In genomic region chr1:150765977-150766301, GRCh38 we compare ENCODE assay signal across 8 cellular contexts. TPM values are rescaled to one million over a fixed set of nuclear protein-coding genes. Genes with fewer than 3 reads are reported as not detected.
DNase-seq lines count a peak whose midpoint lies in the region; ATAC-seq and TF ChIP-seq lines count a peak whose summit lies in the region.
"Not testable (repeated sequence)": the region's sequence is repeated elsewhere in the genome, so short reads cannot be mapped to it uniquely, and the experiment has no call there.

No MANE protein-coding gene starts in this region.

- H3K9me3 Mint-ChIP-seq in activated CD4-positive, alpha-beta T cell treated with anti-CD3 and anti-CD28 coated beads, Interleukin-2, amount 10 ng/mL, durations not matched to agents 7 days and 5 days, result not testable (repeated sequence)

- not testable (repeated sequence) for H3K79me2 ChIP-seq in Loucy (ENCODE audit: insufficient read depth, low read length)

- not testable (repeated sequence) for H3K9me3 ChIP-seq in Loucy (ENCODE audit: insufficient read depth, low read depth, low read length); body of pancreas; left lung; skeletal muscle satellite cell (replicated peaks; ENCODE audit: low read length); vagina

- intact Hi-C loops in body of pancreas (cut with DNase I); left lung (cut with DNase I); vagina (cut with DNase I): not testable (repeated sequence)

- not testable (repeated sequence) for TF ChIP-seq CTCF in Loucy (conservative IDR thresholded peaks at IDR 0.05; ENCODE audit: low read length); body of pancreas (IDR thresholded peaks at IDR 0.05); left lung (IDR thresholded peaks at IDR 0.05); vagina (IDR thresholded peaks at IDR 0.05)

- 63 to 100% methylated on average over 1 of the region's 1 CpG for WGBS in body of pancreas, 2 donors

- H3K4me2 ChIP-seq in Loucy (ENCODE audit: low read depth, low read length, poor library complexity, severe bottlenecking) (peak overlapping the region; percentile 72), skeletal muscle satellite cell (ENCODE audit: low read length) (peak overlapping the region; percentile 53)

- POLR2A ChIA-PET in activated CD4-positive, alpha-beta T cell treated with anti-CD3 and anti-CD28 coated beads, Interleukin-2, amount 10 ng/mL, durations not matched to agents 7 days and 5 days (lab: Charles Lee), result not testable (repeated sequence)

- not testable (repeated sequence) for H3K36me3 ChIP-seq in Loucy (ENCODE audit: insufficient read depth, low read length); body of pancreas (replicated peaks in 1 of 2; ENCODE audit: insufficient read depth in 1 of 2, low read depth in 2 of 2); left lung; skeletal muscle satellite cell (ENCODE audit: insufficient read depth, low read length); vagina

- not testable (repeated sequence) for DNase-seq in activated CD4-positive, alpha-beta T cell treated with anti-CD3 and anti-CD28 coated beads, Interleukin-2, amount 10 ng/mL, durations not matched to agents 7 days and 5 days; body of pancreas; left lung; vagina (ENCODE audit: extremely low spot score in 2 of 2)

- not testable (repeated sequence) for H3K27me3 ChIP-seq in Loucy (ENCODE audit: insufficient read depth, low read length, poor library complexity, severe bottlenecking); body of pancreas; left lung; skeletal muscle satellite cell (ENCODE audit: control insufficient read depth, insufficient read depth, low read length); vagina

- CTCF ChIA-PET in activated CD4-positive, alpha-beta T cell treated with anti-CD3 and anti-CD28 coated beads, Interleukin-2, amount 10 ng/mL, durations not matched to agents 7 days and 5 days (lab: Charles Lee), result interaction anchor here (0.8 to 1.1 kb wide), 3 partner anchors 9 to 30 kb away, joined by 3 read pairs; no protein-coding TSS in a partner anchor

- H3K9me2 ChIP-seq in Loucy (replicated peaks; ENCODE audit: low read depth, low read length), result not testable (repeated sequence)

- H3K4me3 ChIP-seq in Loucy (ENCODE audit: low read length, poor library complexity, severe bottlenecking) (peak overlapping the region; percentile 69), left lung (peak overlapping the region; percentile 25 to 54), vagina (peak overlapping the region in 1 of 2 donors; percentile 35)
- not testable (repeated sequence) for H3K4me3 ChIP-seq in body of pancreas; skeletal muscle satellite cell (ENCODE audit: low read length)

- peak overlapping the region; percentile 59 for H3K9ac ChIP-seq in Loucy (ENCODE audit: low read depth, low read length, poor library complexity, severe bottlenecking)
- H3K9ac ChIP-seq in skeletal muscle satellite cell (ENCODE audit: low read depth, low read length), result not testable (repeated sequence)

- H3F3A ChIP-seq in Loucy (ENCODE audit: low read depth), result not testable (repeated sequence)

- peak overlapping the region; percentile 88 for H3K4me3 Mint-ChIP-seq in activated CD4-positive, alpha-beta T cell treated with anti-CD3 and anti-CD28 coated beads, Interleukin-2, amount 10 ng/mL, durations not matched to agents 7 days and 5 days

- not testable (repeated sequence) for H3K27me3 Mint-ChIP-seq in activated CD4-positive, alpha-beta T cell treated with anti-CD3 and anti-CD28 coated beads, Interleukin-2, amount 10 ng/mL, durations not matched to agents 7 days and 5 days

- peaks cover 32% of the 10 kb centered on the region for H3K36me3 Mint-ChIP-seq in activated CD4-positive, alpha-beta T cell treated with anti-CD3 and anti-CD28 coated beads, Interleukin-2, amount 10 ng/mL, durations not matched to agents 7 days and 5 days (ENCODE audit: low read depth)

- ATAC-seq in GM18867 (IDR thresholded peaks at IDR 0.05; ENCODE audit: unreplicated experiment), result peak; percentile 15
- peak; percentile 23 for ATAC-seq in HG02642 (IDR thresholded peaks at IDR 0.05; ENCODE audit: poor library complexity, unreplicated experiment)
- not testable (repeated sequence) for ATAC-seq in body of pancreas, left lung

- H4K20me1 ChIP-seq in Loucy (ENCODE audit: insufficient read depth, low read length, poor library complexity, severe bottlenecking), result not testable (repeated sequence)

- H2AFZ ChIP-seq in Loucy (ENCODE audit: low read length), result peak overlapping the region; percentile 98

- H3K4me1 ChIP-seq in Loucy (ENCODE audit: insufficient read depth, low read length, poor library complexity, severe bottlenecking) (peaks cover 38% of the 10 kb centered on the region), left lung (peaks cover 9 to 50% of the 10 kb centered on the region in 2 donors), skeletal muscle satellite cell (ENCODE audit: control insufficient read depth, insufficient read depth, low read length) (peaks cover 11% of the 10 kb centered on the region)
- H3K4me1 ChIP-seq in body of pancreas, vagina: not testable (repeated sequence)

- H3K27ac ChIP-seq in body of pancreas (peak overlapping the region in 3 of 4 donors; percentile 57 to 74 (median 66)), left lung (peak overlapping the region; percentile 81 to 97), vagina (peak overlapping the region; percentile 49)

- peak overlapping the region; percentile 92 for H3K27ac Mint-ChIP-seq in activated CD4-positive, alpha-beta T cell treated with anti-CD3 and anti-CD28 coated beads, Interleukin-2, amount 10 ng/mL, durations not matched to agents 7 days and 5 days

- peaks cover 39% of the 10 kb centered on the region for H3K4me1 Mint-ChIP-seq in activated CD4-positive, alpha-beta T cell treated with anti-CD3 and anti-CD28 coated beads, Interleukin-2, amount 10 ng/mL, durations not matched to agents 7 days and 5 days

- TF ChIP-seq POLR2A in body of pancreas (IDR thresholded peaks at IDR 0.05); vagina (IDR thresholded peaks at IDR 0.05): not testable (repeated sequence)

RNA-seq across cellular contexts. Expression of gene CTSS, which starts 0.4 kb away (rescaled TPM):
- 100 to 1,000 TPM; 111 to 117 TPM for total RNA-seq in activated CD4-positive, alpha-beta T cell treated with anti-CD3 and anti-CD28 coated beads, Interleukin-2, amount 10 ng/mL, durations not matched to agents 7 days and 5 days
- total RNA-seq in body of pancreas (10 to 100 TPM in 1 of 2 donors, 1 to 10 TPM in 1; 3.6 to 30.6 TPM), left lung (100 to 1,000 TPM; 320 to 473 TPM), vagina (34.1 TPM)
- total RNA-seq in skeletal muscle satellite cell (2012; rRNA removed), result 3.8 and 4.8 TPM in 2 replicates

RNA-seq across cellular contexts. Expression of gene CTSK, which starts 42.1 kb away (rescaled TPM):
- 1 to 10 TPM; 5.1 to 5.8 TPM for total RNA-seq in activated CD4-positive, alpha-beta T cell treated with anti-CD3 and anti-CD28 coated beads, Interleukin-2, amount 10 ng/mL, durations not matched to agents 7 days and 5 days
- total RNA-seq in body of pancreas (10 to 100 TPM; 11.9 to 18.4 TPM), left lung (10 to 100 TPM; 19.9 to 54.5 TPM), vagina (67.3 TPM)
- 77.1 and 86.9 TPM in 2 replicates for total RNA-seq in skeletal muscle satellite cell (2012; rRNA removed)

RNA-seq across cellular contexts. Expression of gene HORMAD1, which starts 45.2 kb away (rescaled TPM):
- under 1 TPM; 0.37 to 0.40 TPM for total RNA-seq in activated CD4-positive, alpha-beta T cell treated with anti-CD3 and anti-CD28 coated beads, Interleukin-2, amount 10 ng/mL, durations not matched to agents 7 days and 5 days
- total RNA-seq in body of pancreas (not detected), left lung (1 to 10 TPM in 1 of 2 donors, under 1 TPM in 1; 0.38 to 2.5 TPM), vagina (1.2 TPM)
- total RNA-seq in skeletal muscle satellite cell (2012; rRNA removed), result not detected in 2 replicates
